In genomic region chr6:133241088-133241900, GRCh38 we compare ENCODE assay signal across 8 cellular contexts. TPM values are rescaled to one million over a fixed set of nuclear protein-coding genes. Genes with fewer than 3 reads are reported as not detected.
DNase-seq lines count a peak whose midpoint lies in the region; ATAC-seq, FAIRE-seq and TF ChIP-seq lines count a peak whose summit lies in the region.

TSS of gene EYA4 (plus strand) at chr6:133241357. CDS start at chr6:133274781, 33,424 bp downstream.

- no peak within 1 kb of the TSS for H3K27ac ChIP-seq in pancreas

- peaks cover 60% of the 10 kb centered on the region for H3K27me3 ChIP-seq in H7 (ENCODE audit: control insufficient read depth, insufficient read depth, low read length)
- peaks cover 0 to 35% (median 9%) of the 10 kb centered on the region in 4 donors for H3K27me3 ChIP-seq in pancreas

- H3K36me3 ChIP-seq in H7 (replicated peaks; ENCODE audit: control insufficient read depth, insufficient read depth, low read length) (no peaks in the 10 kb centered on the region), pancreas (no peaks in the 10 kb centered on the region)

- no peak for TF ChIP-seq CTCF in pancreas (IDR thresholded peaks at IDR 0.05)

- ATAC-seq in pancreas (peak in 3 of 4 donors; percentile 44 to 73 (median 58)), HG02870 (IDR thresholded peaks at IDR 0.05; ENCODE audit: unreplicated experiment) (no peak), HG03139 (IDR thresholded peaks at IDR 0.05; ENCODE audit: unreplicated experiment) (no peak), HG03442 (IDR thresholded peaks at IDR 0.05; ENCODE audit: unreplicated experiment) (no peak)

- H3K4me1 ChIP-seq in pancreas = peaks cover 0 to 6% (median 0%) of the 10 kb centered on the region in 3 donors

- FAIRE-seq in pancreas (lab: Jason Lieb, UNC) = no peak

- peak within 1 kb of the TSS; percentile 59 for H3K4me3 ChIP-seq in H7 (ENCODE audit: insufficient read depth, low read depth, low read length)
- H3K4me3 ChIP-seq in pancreas = peak within 1 kb of the TSS; percentile 5 to 51 (median 22)

- WGBS in pancreas, 2 donors = 1 to 2% methylated on average over 78 to 84 of the region's 84 CpGs

- in situ Hi-C loops in SK-MEL-5 (cut with HindIII; ENCODE audit: low pct_unique_long_range_greater_than_20kb, low sequenced_read_pairs) = no loop called here

- H3K9me3 ChIP-seq in pancreas = no peaks in the 10 kb centered on the region

- intact Hi-C loops in pancreas (cut with DNase I) = no loop called here

- peak; percentile 67 for DNase-seq in H7
- peak; percentile 77 for DNase-seq in SK-MEL-5 (ENCODE audit: low read depth, low spot score)
- DNase-seq in glomerular visceral epithelial cell (ENCODE audit: extremely low spot score) = peak; percentile 43
- DNase-seq in pancreas = no peak
- no peak for DNase-seq in MV-4-11 (lab: John Stamatoyannopoulos, UW)

RNA-seq across cellular contexts. Expression of gene EYA4, which starts in this region (rescaled TPM):
- total RNA-seq in H7 (2014; rRNA removed; shearing (Covaris generic)) = 0.10 and 0.30 TPM in 2 replicates
- 52.9 and 55.3 TPM in 2 replicates for total RNA-seq in SK-MEL-5 (2014; rRNA removed; shearing (Covaris generic))
- 39.4 and 57.1 TPM in 2 replicates for polyA plus RNA-seq in SK-MEL-5 (2015; cell fraction: cytosol; rRNA removed)
- polyA plus RNA-seq in SK-MEL-5 (2015; cell fraction: nucleus; rRNA removed) = 196 and 221 TPM in 2 replicates
- 1 to 10 TPM in 1 of 6 donors, under 1 TPM in 5; 0.08 to 1.3 (median 0.17) TPM for total RNA-seq in pancreas
- polyA plus RNA-seq in pancreas = under 1 TPM; 0.19 to 0.21 TPM

Comparison
In these comparisons a context has a peak if more than half of its experiments do, and no peak if none do; other contexts are left out.
1. RNA of gene EYA4 (total RNA-seq): 52.9 to 55.3 TPM in SK-MEL-5; 0.08 to 1.3 TPM in pancreas and 0.10 to 0.30 TPM in H7; every median in the first group is over 10 times any median in the second.
2. Peak in DNase-seq and H3K4me3 ChIP-seq in H7; RNA of the gene not detected or under 1 TPM.
3. DNase-seq: peak in SK-MEL-5 (single experiment) and glomerular visceral epithelial cell (single experiment); none in pancreas (0 of 6) and MV-4-11 (single experiment).
4. ATAC-seq: peak in pancreas (3 of 4); none in HG02870 (single experiment), HG03139 (single experiment) and HG03442 (single experiment).